ENCODE assay signal across 8 cellular contexts in the genomic region with DNA sequence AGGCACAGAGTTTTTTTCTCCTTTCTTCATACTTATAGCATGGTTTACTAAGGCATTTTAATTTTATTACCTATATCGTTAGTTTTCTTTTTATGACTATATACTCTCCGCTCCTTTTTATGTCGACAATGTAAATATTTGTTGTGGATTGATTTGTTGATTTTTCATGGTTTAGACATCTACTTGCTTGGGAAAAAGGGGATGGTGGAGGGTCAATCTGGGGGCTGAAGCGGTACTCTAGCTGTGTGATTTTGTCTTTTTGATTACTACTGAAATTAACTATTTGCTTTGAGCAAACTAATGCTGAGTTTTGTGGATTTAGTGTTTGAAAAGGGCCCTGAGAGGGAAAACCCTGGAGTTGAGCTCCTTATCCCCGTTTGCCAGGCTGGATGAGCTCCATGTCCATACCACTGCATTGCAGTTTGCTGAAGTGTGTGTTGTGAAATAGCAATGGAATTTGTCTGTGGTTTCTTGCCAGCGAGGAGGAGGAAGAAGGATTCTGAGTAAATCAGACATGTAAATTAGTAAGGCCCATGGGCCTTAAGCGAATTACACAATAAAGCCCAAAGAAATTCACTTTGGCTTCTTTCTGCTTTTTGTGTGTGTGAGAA.
DNase-seq lines count a peak whose midpoint lies in the region; ATAC-seq and TF ChIP-seq lines count a peak whose summit lies in the region.

No MANE protein-coding gene starts in this region.

- no peaks in the 10 kb centered on the region for H3F3A ChIP-seq in MM.1S (ENCODE audit: insufficient read depth, low read length)

- no TSS peak for BruUV-seq in Panc1 (replicated peaks; lab: Mats Ljungman, UMichigan)

- H3K79me2 ChIP-seq in MM.1S (ENCODE audit: low read length): no peaks in the 10 kb centered on the region; the same call in 1 of the 2 replicates

- H3K9me3 ChIP-seq in Panc1 (ENCODE audit: control insufficient read depth, insufficient read depth, low read depth, low read length) (no peaks in the 10 kb centered on the region), gastrocnemius medialis (no peaks in the 10 kb centered on the region), MM.1S (replicated peaks; ENCODE audit: insufficient read depth, low read length) (no peaks in the 10 kb centered on the region)

- no peaks in the 10 kb centered on the region for H3K27me3 ChIP-seq in Panc1 (ENCODE audit: control insufficient read depth, insufficient read depth, low read length)
- H3K27me3 ChIP-seq in gastrocnemius medialis: no peaks in the 10 kb centered on the region
- no peaks in the 10 kb centered on the region for H3K27me3 ChIP-seq in MM.1S (replicated peaks; ENCODE audit: insufficient read depth, low read length)

- H3K9me2 ChIP-seq in MM.1S (replicated peaks; ENCODE audit: insufficient read depth, low read length): no peaks in the 10 kb centered on the region

- no peak overlapping the region for H3K4me2 ChIP-seq in MM.1S (ENCODE audit: low read depth, low read length)

- DNase-seq in GM03348 (ENCODE audit: low spot score): peak; percentile 61
- DNase-seq in Panc1 (ENCODE audit: low read depth, low spot score): no peak
- peak; percentile 98 for DNase-seq in fibroblast of peridontal ligament (ENCODE audit: extremely low read depth)
- DNase-seq in gastrocnemius medialis: peak; percentile 9 to 23
- no peak for DNase-seq in NCI-H1694 treated with DMSO at 0.1 percent for 48 hours (lab: John Stamatoyannopoulos, UW)
- no peak for DNase-seq in MM.1S
- no peak for DNase-seq in NCI-H2196 treated with DMSO at 0.1 percent for 48 hours (lab: John Stamatoyannopoulos, UW; ENCODE audit: unreplicated experiment)

- in situ Hi-C loops in Panc1 (cut with HindIII; ENCODE audit: low pct_unique_long_range_greater_than_20kb, low sequenced_read_pairs) (no loop called here), gastrocnemius medialis (cut with MboI; ENCODE audit: low sequenced_read_pairs in 4 of 4) (no loop called here)

- peak overlapping the region; percentile 74 for H3K27ac ChIP-seq in Panc1 (ENCODE audit: low read length)
- no peak overlapping the region for H3K27ac ChIP-seq in gastrocnemius medialis
- H3K27ac ChIP-seq in MM.1S (ENCODE audit: low read length): no peak overlapping the region

- TF ChIP-seq POLR2A in gastrocnemius medialis (IDR thresholded peaks at IDR 0.05): no peak

- TF ChIP-seq CTCF in Panc1 (IDR thresholded peaks at IDR 0.05): no peak
- no peak for TF ChIP-seq CTCF in gastrocnemius medialis (IDR thresholded peaks at IDR 0.05 in 4 of 5, conservative IDR thresholded peaks at IDR 0.05 in 1 of 5)
- TF ChIP-seq CTCF in MM.1S (IDR thresholded peaks at IDR 0.05; ENCODE audit: low read length): no peak

- no peaks in the 10 kb centered on the region for H4K20me1 ChIP-seq in MM.1S (ENCODE audit: insufficient read depth, low read length)

- ATAC-seq in Panc1: peak; percentile 89
- peak in 1 of 2 donors; percentile 36 for ATAC-seq in gastrocnemius medialis
- no peak for ATAC-seq in GM19023 (IDR thresholded peaks at IDR 0.05; ENCODE audit: unreplicated experiment)

- intact Hi-C loops in Panc1 (cut with micrococcal nuclease; ENCODE audit: unreplicated experiment) (loop anchor here (10.0 kb wide), 1 partner anchor 509 kb away; a partner anchor contains a TSS), gastrocnemius medialis (cut with DNase I; ENCODE audit: low total_unique reads) (loop anchor here (10.0 kb wide), 1 partner anchor 509 kb away; a partner anchor contains a TSS)

- H3K4me3 ChIP-seq in Panc1 (ENCODE audit: low read depth in 2 of 2, low read length in 2 of 2) (peak overlapping the region in 1 of 2 experiments; percentile 25; a peak in 2 of 4 replicates), gastrocnemius medialis (no peak overlapping the region), MM.1S (ENCODE audit: low read length) (no peak overlapping the region)

- POLR2A ChIA-PET in Panc1 (lab: Charles Lee): interaction anchor here (0.5 to 0.6 kb wide), 2 partner anchors 44 to 511 kb away, joined by 4 to 5 read pairs; no protein-coding TSS in a partner anchor

- CTCF ChIA-PET in Panc1 (lab: Charles Lee): no interaction called here

- no peak overlapping the region for H3K9ac ChIP-seq in MM.1S (ENCODE audit: low read length)

- no peak overlapping the region for H2AFZ ChIP-seq in MM.1S (ENCODE audit: low read length)

- H3K36me3 ChIP-seq in Panc1 (ENCODE audit: control insufficient read depth, insufficient read depth, low read length) (no peaks in the 10 kb centered on the region), gastrocnemius medialis (no peaks in the 10 kb centered on the region), MM.1S (replicated peaks; ENCODE audit: insufficient read depth, low read length) (no peaks in the 10 kb centered on the region)

- H3K4me1 ChIP-seq in Panc1 (ENCODE audit: control insufficient read depth, insufficient read depth, low read length) (peaks cover 75% of the 10 kb centered on the region), gastrocnemius medialis (peaks cover 23 to 44% of the 10 kb centered on the region in 2 donors), MM.1S (ENCODE audit: low read length) (0 out of 2 replicates have a peak, but pooled peaks cover 4% of the 10 kb centered on the region)

Comparison
In these comparisons a context has a peak if more than half of its experiments do, and no peak if none do; other contexts are left out.
1. DNase-seq: peak in GM03348 (single experiment), fibroblast of peridontal ligament (single experiment) and gastrocnemius medialis (2 of 2); none in Panc1 (single experiment), NCI-H1694 treated with DMSO at 0.1 percent for 48 hours (single experiment), MM.1S (single experiment) and NCI-H2196 treated with DMSO at 0.1 percent for 48 hours (single experiment).